1 cellular context compared by ENCODE assay signal in genomic region chr1:44660176-44660575, GRCh38.
TF ChIP-seq lines count a peak whose summit lies in the region.

No MANE protein-coding gene starts in this region.

TF ChIP-seq in IMR-90, 13 proteins besides CTCF, POLR2A, EP300 and RAD21 (continued from another document):
- no peak for TF ChIP-seq RCOR1 (IDR thresholded peaks at IDR 0.05; ENCODE audit: insufficient replicate concordance, low read length)
- TF ChIP-seq, protein P1, sequence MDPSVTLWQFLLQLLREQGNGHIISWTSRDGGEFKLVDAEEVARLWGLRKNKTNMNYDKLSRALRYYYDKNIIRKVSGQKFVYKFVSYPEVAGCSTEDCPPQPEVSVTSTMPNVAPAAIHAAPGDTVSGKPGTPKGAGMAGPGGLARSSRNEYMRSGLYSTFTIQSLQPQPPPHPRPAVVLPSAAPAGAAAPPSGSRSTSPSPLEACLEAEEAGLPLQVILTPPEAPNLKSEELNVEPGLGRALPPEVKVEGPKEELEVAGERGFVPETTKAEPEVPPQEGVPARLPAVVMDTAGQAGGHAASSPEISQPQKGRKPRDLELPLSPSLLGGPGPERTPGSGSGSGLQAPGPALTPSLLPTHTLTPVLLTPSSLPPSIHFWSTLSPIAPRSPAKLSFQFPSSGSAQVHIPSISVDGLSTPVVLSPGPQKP (IDR thresholded peaks at IDR 0.05; ENCODE audit: borderline replicate concordance, low read depth, low read length), result no peak
- no peak for TF ChIP-seq MXI1 (IDR thresholded peaks at IDR 0.05; ENCODE audit: borderline replicate concordance, low read depth, low read length)
- no peak for TF ChIP-seq CEBPB (IDR thresholded peaks at IDR 0.05; ENCODE audit: low read depth, low read length)
- TF ChIP-seq FOS (IDR thresholded peaks at IDR 0.05; ENCODE audit: low read depth, low read length), result no peak
- no peak for TF ChIP-seq RFX5 (IDR thresholded peaks at IDR 0.05; ENCODE audit: low read depth, low read length)
- no peak for TF ChIP-seq SMC3 (IDR thresholded peaks at IDR 0.05; ENCODE audit: low read depth, low read length)
- no peak for TF ChIP-seq MAZ (IDR thresholded peaks at IDR 0.05; ENCODE audit: borderline replicate concordance, low read depth, low read length)
- TF ChIP-seq MAFK (IDR thresholded peaks at IDR 0.05; ENCODE audit: low read depth, low read length), result no peak
- no peak for TF ChIP-seq CHD1 (IDR thresholded peaks at IDR 0.05; ENCODE audit: low read depth, low read length)
- TF ChIP-seq NFE2L2 (IDR thresholded peaks at IDR 0.05; ENCODE audit: low read depth, low read length), result no peak
TF ChIP-seq in IMR-90: peak in this region for 0.
